8 cellular contexts compared by ENCODE assay signal in the genomic region with DNA sequence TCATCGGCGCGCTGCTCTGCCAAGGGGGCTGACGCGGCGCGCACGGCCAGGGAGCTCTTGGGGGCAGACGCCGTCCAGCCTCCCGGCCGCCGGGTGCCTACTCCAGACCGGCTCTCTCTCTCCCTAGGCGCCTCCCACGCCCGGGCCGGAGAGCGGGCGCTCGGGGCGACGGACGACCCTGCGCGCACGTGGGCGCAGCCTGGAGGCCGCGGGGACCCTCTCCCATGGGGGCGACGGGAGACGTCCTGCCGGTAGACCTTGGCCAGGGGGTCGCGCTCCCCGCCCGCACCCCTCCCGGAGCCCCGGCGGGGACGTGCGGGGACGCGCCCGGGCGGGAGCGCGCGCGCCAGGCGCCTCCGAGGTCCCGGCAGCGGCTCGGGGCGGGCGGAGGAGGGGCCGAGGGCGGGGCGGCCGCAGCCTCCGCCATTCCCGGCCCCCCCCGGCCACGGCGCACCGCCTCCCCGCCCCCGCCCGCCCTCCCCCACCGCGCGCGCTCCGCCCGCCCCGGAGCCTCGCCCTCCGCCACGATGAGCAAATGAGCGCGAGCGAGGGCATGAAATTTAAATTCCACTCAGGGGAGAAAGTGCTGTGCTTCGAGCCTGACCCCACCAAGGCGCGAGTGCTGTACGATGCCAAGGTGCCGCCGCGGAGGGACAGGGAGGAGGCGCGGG. TPM values are rescaled to one million over a fixed set of nuclear protein-coding genes. Genes with fewer than 3 reads are reported as not detected.
DNase-seq lines count a peak whose midpoint lies in the region; ATAC-seq, FAIRE-seq and TF ChIP-seq lines count a peak whose summit lies in the region.

A gene with protein sequence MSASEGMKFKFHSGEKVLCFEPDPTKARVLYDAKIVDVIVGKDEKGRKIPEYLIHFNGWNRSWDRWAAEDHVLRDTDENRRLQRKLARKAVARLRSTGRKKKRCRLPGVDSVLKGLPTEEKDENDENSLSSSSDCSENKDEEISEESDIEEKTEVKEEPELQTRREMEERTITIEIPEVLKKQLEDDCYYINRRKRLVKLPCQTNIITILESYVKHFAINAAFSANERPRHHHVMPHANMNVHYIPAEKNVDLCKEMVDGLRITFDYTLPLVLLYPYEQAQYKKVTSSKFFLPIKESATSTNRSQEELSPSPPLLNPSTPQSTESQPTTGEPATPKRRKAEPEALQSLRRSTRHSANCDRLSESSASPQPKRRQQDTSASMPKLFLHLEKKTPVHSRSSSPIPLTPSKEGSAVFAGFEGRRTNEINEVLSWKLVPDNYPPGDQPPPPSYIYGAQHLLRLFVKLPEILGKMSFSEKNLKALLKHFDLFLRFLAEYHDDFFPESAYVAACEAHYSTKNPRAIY (plus strand): TSS at position 509 of the 671 bp plus-strand sequence. CDS start 27 bp downstream, at position 536.

- H3K27ac Mint-ChIP-seq in activated naive CD8-positive, alpha-beta T cell: peak within 1 kb of the TSS; percentile 99

- in situ Hi-C loops in GM18951 (cut with MboI; ENCODE audit: low sequenced_read_pairs, unreplicated experiment): no loop called here

- H3K4me1 Mint-ChIP-seq in activated naive CD8-positive, alpha-beta T cell (ENCODE audit: low read depth): peaks cover 21% of the 10 kb centered on the region

- H3K4me3 Mint-ChIP-seq in activated naive CD8-positive, alpha-beta T cell: peak within 1 kb of the TSS; percentile 97

- ATAC-seq in HG03159 (IDR thresholded peaks at IDR 0.05; ENCODE audit: unreplicated experiment): peak; percentile 22

- peak in 12 of 14 donors; percentile 26 to 84 (median 56) for DNase-seq in C1 segment of cervical spinal cord (lab: John Stamatoyannopoulos, UW)
- peak; percentile 78 for DNase-seq in RPMI7951 (ENCODE audit: low read depth)
- DNase-seq in glomerular visceral epithelial cell (ENCODE audit: extremely low spot score): peak; percentile 66
- peak in 49 of 56 donors; percentile 11 to 74 (median 47) for DNase-seq in nucleus accumbens (lab: John Stamatoyannopoulos, UW)
- DNase-seq in urothelium cell line (ENCODE audit: low spot score): peak; percentile 70

- peaks cover 12% of the 10 kb centered on the region for H3K36me3 Mint-ChIP-seq in activated naive CD8-positive, alpha-beta T cell

- no peaks in the 10 kb centered on the region for H3K9me3 Mint-ChIP-seq in activated naive CD8-positive, alpha-beta T cell (ENCODE audit: low read depth)

- peak; percentile 54 for TF ChIP-seq POLR2A in GM18951 (IDR thresholded peaks at IDR 0.05; ENCODE audit: extremely low read depth, insufficient read depth, insufficient read length)

- FAIRE-seq in urothelium cell line (lab: Jason Lieb, UNC): no peak

- no peaks in the 10 kb centered on the region for H3K27me3 Mint-ChIP-seq in activated naive CD8-positive, alpha-beta T cell

RNA-seq across cellular contexts. Expression of the gene that starts here (rescaled TPM):
- total RNA-seq in RPMI7951 (2014; rRNA removed; shearing (Covaris generic)): 31.3 and 41.0 TPM in 2 replicates

Comparison
In these comparisons a context has a peak if more than half of its experiments do, and no peak if none do; other contexts are left out.
1. Peak in every context shown above with its lines: DNase-seq and ATAC-seq.